Comparison of ENCODE assay signal across 9 cellular contexts in genomic region chr13:21014666-21015170, GRCh38. TPM values are rescaled to one million over a fixed set of nuclear protein-coding genes. Genes with fewer than 3 reads are reported as not detected.
DNase-seq lines count a peak whose midpoint lies in the region; ATAC-seq and TF ChIP-seq lines count a peak whose summit lies in the region.
"Had no signal": no experiment of that assay in that cellular context is flagged by ENCODE, and none has a peak within 500 bp of the region (broad histone marks: within the 10 kb centered on the region; RNA-seq: fewer than 3 reads in every experiment).

No MANE protein-coding gene starts in this region.

- no peaks in the 10 kb centered on the region for H3K4me1 ChIP-seq in mesendoderm (ENCODE audit: control insufficient read depth, low read depth, low read length)

- TF ChIP-seq CTCF in HFF-Myc (IDR thresholded peaks at IDR 0.05; ENCODE audit: low read depth, low read length, missing control alignments) (no peak), brain (conservative IDR thresholded peaks at IDR 0.05) (no peak)

- no peak overlapping the region for H3K27ac ChIP-seq in mesendoderm (ENCODE audit: low read depth, low read length)

- peaks cover 35% of the 10 kb centered on the region for H3K79me2 ChIP-seq in mesendoderm (ENCODE audit: control insufficient read depth, insufficient read depth, low read length)

- peak overlapping the region; percentile 18 for H3K4me3 ChIP-seq in HFF-Myc (replicated peaks; ENCODE audit: low read depth, low read length)
- H3K4me3 ChIP-seq in mesendoderm (ENCODE audit: low read length), result no peak overlapping the region

- H3K27me3 Mint-ChIP-seq in brain, result no peaks in the 10 kb centered on the region
- H3K27me3 Mint-ChIP-seq: activated naive CD4-positive, alpha-beta T cell treated with anti-CD3 and anti-CD28 coated beads, Interleukin-2, amount 50 U/mL, for 24 hours had no signal

- H3K4me2 ChIP-seq in mesendoderm (ENCODE audit: low read length), result no peak overlapping the region

- no CpG with 5 or more reads among the region's 6 CpGs for WGBS in mesendoderm (ENCODE audit: extremely low coverage, insufficient coverage, low lambda C conversion rate)

- peaks cover 64% of the 10 kb centered on the region for H3K4me1 Mint-ChIP-seq in brain

- no peak overlapping the region for H3K56ac ChIP-seq in mesendoderm (ENCODE audit: low read length)

- no peak overlapping the region for H4K5ac ChIP-seq in mesendoderm (ENCODE audit: low read length)

- no peaks in the 10 kb centered on the region for H3K36me3 ChIP-seq in mesendoderm (ENCODE audit: control insufficient read depth, insufficient read depth, low read length)

- H3K4me3 Mint-ChIP-seq in brain, result peak overlapping the region in 2 of 5 experiments; percentile 53 to 54
- H3K4me3 Mint-ChIP-seq: activated naive CD4-positive, alpha-beta T cell treated with anti-CD3 and anti-CD28 coated beads, Interleukin-2, amount 50 U/mL, for 24 hours had no signal

- no peaks in the 10 kb centered on the region for H3K9me3 Mint-ChIP-seq in brain
- H3K9me3 Mint-ChIP-seq: activated naive CD4-positive, alpha-beta T cell treated with anti-CD3 and anti-CD28 coated beads, Interleukin-2, amount 50 U/mL, for 24 hours had no signal

- H3K27me3 ChIP-seq in mesendoderm (ENCODE audit: insufficient read depth, low read length, poor library complexity), result no peaks in the 10 kb centered on the region

- no peak overlapping the region for H2BK5ac ChIP-seq in mesendoderm (ENCODE audit: low read length)

- H3K27ac Mint-ChIP-seq in brain, result peak overlapping the region in 4 of 5 experiments; percentile 47 to 94 (median 92)
- H3K27ac Mint-ChIP-seq: activated naive CD4-positive, alpha-beta T cell treated with anti-CD3 and anti-CD28 coated beads, Interleukin-2, amount 50 U/mL, for 24 hours had no signal

- ATAC-seq in left lobe of liver (peak; percentile 71), GM21619 (IDR thresholded peaks at IDR 0.05; ENCODE audit: unreplicated experiment) (no peak), HG02588 (IDR thresholded peaks at IDR 0.05; ENCODE audit: unreplicated experiment) (no peak)

- DNase-seq in HFF-Myc (ENCODE audit: extremely low read depth, low read depth) (peak; percentile 83), left lobe of liver (ENCODE audit: low spot score) (peak; percentile 70), stromal cell of bone marrow (ENCODE audit: low read depth) (peak; percentile 77), cortex of kidney (lab: John Stamatoyannopoulos, UW) (no peak), mesendoderm (no peak)

- H3K9ac ChIP-seq in mesendoderm (ENCODE audit: low read length), result no peak overlapping the region

- no peak overlapping the region for H4K8ac ChIP-seq in mesendoderm (ENCODE audit: low read depth, low read length)

- H2BK120ac ChIP-seq in mesendoderm (ENCODE audit: low read depth, low read length), result no peak overlapping the region

- no peak overlapping the region for H3K18ac ChIP-seq in mesendoderm (ENCODE audit: low read length)

- H3K23ac ChIP-seq in mesendoderm (ENCODE audit: low read length), result no peak overlapping the region

- H2AK5ac ChIP-seq in mesendoderm (ENCODE audit: low read length), result no peak overlapping the region

- no peak overlapping the region for H3K4ac ChIP-seq in mesendoderm (ENCODE audit: low read depth, low read length)

- peaks cover 23% of the 10 kb centered on the region for H3K79me1 ChIP-seq in mesendoderm (ENCODE audit: low read length)

- no peaks in the 10 kb centered on the region for H3K36me3 Mint-ChIP-seq in brain
- H3K36me3 Mint-ChIP-seq: activated naive CD4-positive, alpha-beta T cell treated with anti-CD3 and anti-CD28 coated beads, Interleukin-2, amount 50 U/mL, for 24 hours had no signal

- no peak overlapping the region for H2BK15ac ChIP-seq in mesendoderm (replicated peaks; ENCODE audit: low read depth)

RNA-seq across cellular contexts. Expression of gene LATS2, which starts 46.7 kb away (rescaled TPM):
- 2.3 TPM for polyA plus RNA-seq in brain (ENCODE audit: insufficient read depth, low read depth, low replicate concordance)
- 11.6 TPM for total RNA-seq in left lobe of liver
- 11.4 TPM for polyA plus RNA-seq in mesendoderm (2013, experiment 1 of 2)
- 11.4 TPM for polyA plus RNA-seq in mesendoderm (2013, experiment 2 of 2)

Comparison
In these comparisons a context has a peak if more than half of its experiments do, and no peak if none do; other contexts are left out.
1. DNase-seq: peak in HFF-Myc (single experiment), left lobe of liver (single experiment) and stromal cell of bone marrow (single experiment); none in cortex of kidney (single experiment) and mesendoderm (single experiment).